In the genomic region with DNA sequence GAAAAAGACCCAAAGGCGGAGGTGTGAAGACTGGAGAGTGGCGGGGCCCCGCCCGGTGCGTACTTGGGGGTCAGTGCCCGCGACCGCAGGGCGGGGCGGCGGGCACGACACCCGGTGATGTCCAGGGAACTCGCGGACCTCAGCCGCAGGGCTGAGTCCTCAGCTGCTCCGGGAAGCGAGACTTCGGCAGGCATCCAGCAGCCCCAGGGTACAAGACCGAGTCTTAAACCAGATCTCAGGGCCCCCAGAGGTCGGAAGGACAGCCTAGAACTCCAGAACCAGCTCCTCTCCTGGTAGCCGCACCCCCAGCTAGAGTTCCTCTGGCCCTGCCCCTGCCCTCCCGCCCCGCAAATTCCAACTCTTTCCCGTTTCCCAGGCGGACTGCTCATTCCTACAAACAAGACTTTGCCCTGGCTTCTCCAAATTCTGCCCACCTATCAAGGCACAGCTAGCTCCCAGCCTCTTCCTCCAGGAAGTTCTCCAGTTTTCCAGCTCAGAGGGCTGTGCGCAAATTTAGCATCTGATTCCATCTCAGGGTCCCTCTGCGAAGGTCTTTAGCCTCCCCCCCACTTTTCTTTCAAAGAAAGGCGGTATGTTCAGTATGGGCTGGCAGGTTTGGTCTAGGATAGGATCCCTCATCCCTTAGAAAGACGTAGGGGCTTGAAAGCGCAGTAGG, we compare ENCODE assay signal across 8 cellular contexts. TPM values are rescaled to one million over a fixed set of nuclear protein-coding genes. Genes with fewer than 3 reads are reported as not detected.
DNase-seq lines count a peak whose midpoint lies in the region; ATAC-seq and TF ChIP-seq lines count a peak whose summit lies in the region.

No MANE protein-coding gene starts in this region.

- no peak for TF ChIP-seq POLR2A in vagina (IDR thresholded peaks at IDR 0.05)

- no peaks in the 10 kb centered on the region for H3K79me1 ChIP-seq in mesendoderm (ENCODE audit: low read length)

- H3K4ac ChIP-seq in mesendoderm (ENCODE audit: low read depth, low read length): no peak overlapping the region

- H3K27ac ChIP-seq in caudate nucleus (ENCODE audit: low read depth, low read length) (peak overlapping the region; percentile 44), mesendoderm (ENCODE audit: low read depth, low read length) (no peak overlapping the region), vagina (peak overlapping the region; percentile 80)

- H2BK15ac ChIP-seq in mesendoderm (replicated peaks; ENCODE audit: low read depth): no peak overlapping the region

- peak overlapping the region; percentile 12 for H3K9ac ChIP-seq in mesendoderm (ENCODE audit: low read length)

- H3K4me3 ChIP-seq in mesendoderm (ENCODE audit: low read length) (peak overlapping the region; percentile 0), vagina (peak overlapping the region; percentile 58 to 59)

- H3K36me3 ChIP-seq in mesendoderm (ENCODE audit: control insufficient read depth, insufficient read depth, low read length) (no peaks in the 10 kb centered on the region), vagina (no peaks in the 10 kb centered on the region)

- peak overlapping the region; percentile 38 for H3K56ac ChIP-seq in mesendoderm (ENCODE audit: low read length)

- peaks cover 9% of the 10 kb centered on the region for H3K27me3 ChIP-seq in mesendoderm (ENCODE audit: insufficient read depth, low read length, poor library complexity)
- H3K27me3 ChIP-seq in vagina: no peaks in the 10 kb centered on the region

- H3K18ac ChIP-seq in mesendoderm (ENCODE audit: low read length): peak overlapping the region; percentile 8

- WGBS in mesendoderm (ENCODE audit: extremely low coverage, insufficient coverage, low lambda C conversion rate): no CpG with 5 or more reads among the region's 31 CpGs

- no peaks in the 10 kb centered on the region for H3K79me2 ChIP-seq in mesendoderm (ENCODE audit: control insufficient read depth, insufficient read depth, low read length)

- TF ChIP-seq CTCF in vagina (IDR thresholded peaks at IDR 0.05): no peak

- no peaks in the 10 kb centered on the region for H3K9me3 ChIP-seq in vagina

- H3K23ac ChIP-seq in mesendoderm (ENCODE audit: low read length): no peak overlapping the region

- DNase-seq in COLO668 (lab: John Stamatoyannopoulos, UW; ENCODE audit: unreplicated experiment) (peak; percentile 33), M059J (ENCODE audit: low read depth) (peak; percentile 43), caudate nucleus (lab: John Stamatoyannopoulos, UW) (no peak), mesendoderm (peak; percentile 37), vagina (ENCODE audit: extremely low spot score in 2 of 2) (no peak), NOMO-1 treated with dmso at 0.1 percent for 144 hours (lab: John Stamatoyannopoulos, UW; ENCODE audit: unreplicated experiment) (no peak)
- DNase-seq in stimulated activated CD4-positive, alpha-beta T cell treated with anti-CD3 and anti-CD28 coated beads, Interleukin-2, amount 100 ng/mL, for 48 hours: no peak

- no peak overlapping the region for H2BK5ac ChIP-seq in mesendoderm (ENCODE audit: low read length)

- peaks cover 2% of the 10 kb centered on the region for H3K4me1 ChIP-seq in mesendoderm (ENCODE audit: control insufficient read depth, low read depth, low read length)
- peaks cover 25% of the 10 kb centered on the region for H3K4me1 ChIP-seq in vagina

- no peak overlapping the region for H2BK120ac ChIP-seq in mesendoderm (ENCODE audit: low read depth, low read length)

- no peak overlapping the region for H4K5ac ChIP-seq in mesendoderm (ENCODE audit: low read length)

- no peak overlapping the region for H2AK5ac ChIP-seq in mesendoderm (ENCODE audit: low read length)

- intact Hi-C loops in vagina (cut with DNase I): no loop called here

- H4K8ac ChIP-seq in mesendoderm (ENCODE audit: low read depth, low read length): peak overlapping the region; percentile 57

- H3K4me2 ChIP-seq in mesendoderm (ENCODE audit: low read length): peak overlapping the region; percentile 88

- no peak for ATAC-seq in GM21423 (IDR thresholded peaks at IDR 0.05; ENCODE audit: unreplicated experiment)

RNA-seq across cellular contexts. Expression of a gene that starts 26.0 kb away (rescaled TPM):
- not detected in 2 replicates for total RNA-seq in M059J (2014; rRNA removed; shearing (Covaris generic))
- 0.03 TPM for polyA plus RNA-seq in mesendoderm (2013, experiment 1 of 2)
- polyA plus RNA-seq in mesendoderm (2013, experiment 2 of 2): 0.01 TPM
- not detected for total RNA-seq in vagina

RNA-seq across cellular contexts. Expression of a gene that starts 37.7 kb away (rescaled TPM):
- total RNA-seq in M059J (2014; rRNA removed; shearing (Covaris generic)): 12.8 and 20.5 TPM in 2 replicates
- 43.1 TPM for polyA plus RNA-seq in mesendoderm (2013, experiment 1 of 2)
- 42.7 TPM for polyA plus RNA-seq in mesendoderm (2013, experiment 2 of 2)
- 16.0 TPM for total RNA-seq in vagina

RNA-seq across cellular contexts. Expression of a gene that starts 56.7 kb away (rescaled TPM):
- total RNA-seq in M059J (2014; rRNA removed; shearing (Covaris generic)): 32.3 and 35.3 TPM in 2 replicates
- polyA plus RNA-seq in mesendoderm (2013, experiment 1 of 2): 5.6 TPM
- polyA plus RNA-seq in mesendoderm (2013, experiment 2 of 2): 5.6 TPM
- 8.1 TPM for total RNA-seq in vagina

RNA-seq across cellular contexts. Expression of a gene that starts 57.8 kb away (rescaled TPM):
- 246 and 380 TPM in 2 replicates for total RNA-seq in M059J (2014; rRNA removed; shearing (Covaris generic))
- 657 TPM for polyA plus RNA-seq in mesendoderm (2013, experiment 1 of 2)
- 670 TPM for polyA plus RNA-seq in mesendoderm (2013, experiment 2 of 2)
- 188 TPM for total RNA-seq in vagina

Comparison
In these comparisons a context has a peak if more than half of its experiments do, and no peak if none do; other contexts are left out.
1. DNase-seq: peak in COLO668 (single experiment), M059J (single experiment) and mesendoderm (single experiment); none in caudate nucleus (0 of 61), vagina (0 of 2), stimulated activated CD4-positive, alpha-beta T cell treated with anti-CD3 and anti-CD28 coated beads, Interleukin-2, amount 100 ng/mL, for 48 hours (0 of 2) and NOMO-1 treated with dmso at 0.1 percent for 144 hours (single experiment).